ENCODE assay signal across 8 cellular contexts in genomic region chr10:9848278-9848677, GRCh38.
"Had no signal": no experiment of that assay in that cellular context is flagged by ENCODE, and none has a peak within 500 bp of the region (broad histone marks: within the 10 kb centered on the region; RNA-seq: fewer than 3 reads in every experiment).

No MANE protein-coding gene starts in this region.

- H3K4me3 Mint-ChIP-seq: GM23338, H9 had no signal

- H3K4me3 ChIP-seq: GM23338, K562 had no signal

- DNase-seq: H9, HCEC 1CT, IMR-90 had no signal

- H3K27ac Mint-ChIP-seq: GM23338, H9 had no signal

- FAIRE-seq: H1, H54, HTR-8/SVneo, K562 had no signal

- ATAC-seq: GM23338, K562 had no signal
